15 cellular contexts compared by ENCODE assay signal in the genomic region with DNA sequence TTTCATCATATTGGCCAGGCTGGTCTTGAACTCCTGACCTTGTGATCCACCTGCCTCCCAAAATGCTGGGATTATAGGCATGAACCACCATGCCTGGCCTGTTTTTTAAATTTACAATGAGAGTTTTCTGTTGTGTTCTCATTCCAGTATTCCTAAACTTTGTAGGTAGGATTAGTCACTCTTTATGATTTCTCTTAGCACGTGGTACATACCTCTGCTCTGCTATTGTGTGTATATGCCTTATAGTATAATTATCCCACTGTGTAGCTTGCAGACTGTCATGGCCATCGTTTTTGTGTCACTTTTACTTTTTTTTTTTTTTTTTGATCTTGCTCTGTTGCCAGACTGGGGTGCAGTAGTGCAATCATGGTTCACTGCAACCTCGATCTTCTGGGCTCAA. TPM values are rescaled to one million over a fixed set of nuclear protein-coding genes. Genes with fewer than 3 reads are reported as not detected.
DNase-seq lines count a peak whose midpoint lies in the region; ATAC-seq and TF ChIP-seq lines count a peak whose summit lies in the region.
"Had no signal": no experiment of that assay in that cellular context is flagged by ENCODE, and none has a peak within 500 bp of the region (broad histone marks: within the 10 kb centered on the region; RNA-seq: fewer than 3 reads in every experiment).

No MANE protein-coding gene starts in this region.

- peaks cover 0 to 3% of the 10 kb centered on the region in 2 experiments for H3K36me3 ChIP-seq in trophoblast cell (ENCODE audit: control insufficient read depth in 1 of 2, insufficient read depth in 2 of 2, low read length in 2 of 2)
- H3K36me3 ChIP-seq: HAP-1 had no signal

- H3K23ac ChIP-seq in trophoblast cell (ENCODE audit: low read length) = no peak overlapping the region

- no peak overlapping the region for H4K91ac ChIP-seq in trophoblast cell (ENCODE audit: low read depth, low read length)

- no CpG with 5 or more reads among the region's 3 CpGs for WGBS in trophoblast cell (ENCODE audit: extremely low coverage, insufficient coverage, insufficient read length)

- H3K4me2 ChIP-seq in trophoblast cell (ENCODE audit: low read length) = no peak overlapping the region

- H3K27me3 Mint-ChIP-seq in WTC11 (ENCODE audit: low read depth) = no peaks in the 10 kb centered on the region
- H3K27me3 Mint-ChIP-seq: CD4-positive, alpha-beta memory T cell had no signal

- no peak overlapping the region for H4K8ac ChIP-seq in trophoblast cell (ENCODE audit: low read depth, low read length)

- H2AK5ac ChIP-seq in trophoblast cell (ENCODE audit: low read length) = no peak overlapping the region

- H3K36me3 Mint-ChIP-seq in WTC11 = peaks cover 3% of the 10 kb centered on the region; the same call in 1 of the 2 replicates

- no peaks in the 10 kb centered on the region for H3K79me1 ChIP-seq in trophoblast cell (ENCODE audit: low read length)

- peaks cover 4% of the 10 kb centered on the region for H3K79me2 ChIP-seq in trophoblast cell (ENCODE audit: control insufficient read depth, insufficient read depth, low read length, poor library complexity)

- H3K9ac ChIP-seq in trophoblast cell (ENCODE audit: low read length) = no peak overlapping the region
- H3K9ac ChIP-seq: GM23248 had no signal

- DNase-seq in WTC11 (ENCODE audit: low spot score) (no peak), left colon (no peak), trophoblast cell (no peak), islet precursor cell (no peak), superior temporal gyrus (ENCODE audit: extremely low spot score) (no peak)
- DNase-seq: C1 segment of cervical spinal cord; Calu3; CD4-positive, alpha-beta memory T cell; COR-L47; DMS53; DMS79 treated with DMSO at 0.1 percent for 48 hours; GM23248; HFFc6 had no signal

- no peak overlapping the region for H3K4me3 Mint-ChIP-seq in WTC11
- H3K4me3 Mint-ChIP-seq: CD4-positive, alpha-beta memory T cell; HFFc6 had no signal

- H3K27ac ChIP-seq in trophoblast cell (ENCODE audit: low read depth, low read length) = no peak overlapping the region
- H3K27ac ChIP-seq: GM23248 had no signal

- H3K9me3 ChIP-seq in trophoblast cell (ENCODE audit: insufficient read depth, low read depth, low read length) = no peaks in the 10 kb centered on the region
- H3K9me3 ChIP-seq: HAP-1 had no signal

- TF ChIP-seq CTCF in WTC11 (IDR thresholded peaks at IDR 0.05) = no peak

- peak overlapping the region; percentile 29; the same call in 1 of the 2 replicates for H3K27ac Mint-ChIP-seq in WTC11
- H3K27ac Mint-ChIP-seq: HFFc6 had no signal

- no peaks in the 10 kb centered on the region for H3K27me3 ChIP-seq in trophoblast cell (ENCODE audit: insufficient read depth, low read length)

- H2BK120ac ChIP-seq in trophoblast cell (ENCODE audit: insufficient read depth, low read length, poor library complexity) = no peak overlapping the region

- no peak overlapping the region for H3K14ac ChIP-seq in trophoblast cell (ENCODE audit: low read length)

- CTCF ChIA-PET in WTC11 (lab: Charles Lee) = no interaction called here

- no peaks in the 10 kb centered on the region for H3K4me1 ChIP-seq in trophoblast cell (ENCODE audit: control insufficient read depth in 1 of 2, insufficient read depth in 2 of 2, low read length in 2 of 2)

- no peak overlapping the region for H3K18ac ChIP-seq in trophoblast cell (ENCODE audit: low read length)

- no peak overlapping the region for H2BK12ac ChIP-seq in trophoblast cell (ENCODE audit: low read length)

- H3K4ac ChIP-seq in trophoblast cell (ENCODE audit: low read depth, low read length) = peak overlapping the region; percentile 55

- no peak overlapping the region for H3K4me3 ChIP-seq in trophoblast cell (ENCODE audit: low read depth, low read length)
- H3K4me3 ChIP-seq: GM23248, HAP-1 had no signal

- H4K12ac ChIP-seq in trophoblast cell (ENCODE audit: low read depth, low read length) = no peak overlapping the region

- POLR2A ChIA-PET in WTC11 (lab: Charles Lee) = no interaction called here

- ATAC-seq in WTC11 (no peak), left colon (peak; percentile 50), HG03095 (IDR thresholded peaks at IDR 0.05; ENCODE audit: unreplicated experiment) (no peak)

- intact Hi-C loops in left colon (cut with DNase I, micrococcal nuclease) = no loop called here

- H3K4me1 Mint-ChIP-seq in WTC11 = peaks cover 37% of the 10 kb centered on the region

- H2BK5ac ChIP-seq in trophoblast cell (ENCODE audit: low read depth, low read length, poor library complexity) = no peak overlapping the region

- no peak overlapping the region for H2AFZ ChIP-seq in trophoblast cell (ENCODE audit: insufficient read depth, low read length, poor library complexity)
- H2AFZ ChIP-seq: GM23248 had no signal

- no peaks in the 10 kb centered on the region for H3K9me3 Mint-ChIP-seq in WTC11
- H3K9me3 Mint-ChIP-seq: CD4-positive, alpha-beta memory T cell; HFFc6 had no signal

TF ChIP-seq in WTC11, 78 proteins besides CTCF, POLR2A, EP300 and RAD21:
- no peak for TF ChIP-seq MYBL2 (CRISPR knock-in tag; IDR thresholded peaks at IDR 0.05)
- TF ChIP-seq NFYB (CRISPR knock-in tag; conservative IDR thresholded peaks at IDR 0.05; ENCODE audit: low read depth) = no peak
- no peak for TF ChIP-seq ZNF671 (CRISPR knock-in tag; IDR thresholded peaks at IDR 0.05)
- TF ChIP-seq NR1H2 (CRISPR knock-in tag; IDR thresholded peaks at IDR 0.05) = no peak
- no peak for TF ChIP-seq JUN (CRISPR knock-in tag; IDR thresholded peaks at IDR 0.05)
- no peak for TF ChIP-seq HMGA2 (CRISPR knock-in tag; IDR thresholded peaks at IDR 0.05)
- TF ChIP-seq ZNF219 (CRISPR knock-in tag; IDR thresholded peaks at IDR 0.05; ENCODE audit: borderline replicate concordance) = no peak

RNA-seq across cellular contexts. Expression of a gene that starts 14.5 kb away (rescaled TPM):
- total RNA-seq in WTC11 (2021) (52.4 to 57.9 TPM (median 56.8 TPM) in 3 replicates), left colon (10 to 100 TPM; 68.8 to 95.2 TPM)
- polyA plus RNA-seq in trophoblast cell (2013) = 25.8 and 26.4 TPM in 2 replicates

RNA-seq across cellular contexts. Expression of a gene that starts 31.8 kb away (rescaled TPM):
- total RNA-seq in WTC11 (2021) (21.6 to 24.3 TPM (median 23.8 TPM) in 3 replicates), left colon (10 to 100 TPM; 38.2 to 40.4 TPM)
- polyA plus RNA-seq in trophoblast cell (2013) = 26.4 and 26.9 TPM in 2 replicates
